In the genomic region with DNA sequence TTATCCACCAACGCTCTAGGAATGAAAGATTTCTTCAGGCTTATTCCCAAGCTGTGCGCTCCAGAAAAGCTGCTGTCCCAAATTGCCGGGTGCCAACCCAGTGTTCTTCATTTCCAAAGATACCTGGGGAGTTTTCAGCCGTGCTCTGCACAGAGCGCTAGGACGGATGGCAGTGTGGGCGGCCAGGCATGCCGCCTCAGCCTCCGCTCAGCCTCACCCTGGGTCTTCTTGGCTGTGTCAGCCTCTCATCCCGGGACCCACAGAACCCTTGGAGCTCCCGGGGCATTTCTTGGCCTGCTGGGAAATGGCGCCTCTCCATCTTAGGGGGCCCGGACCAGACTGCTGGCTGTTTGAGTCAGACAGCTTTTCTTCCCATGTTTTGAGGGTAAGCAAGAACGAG, we compare ENCODE assay signal across 12 cellular contexts.
DNase-seq lines count a peak whose midpoint lies in the region; ATAC-seq and TF ChIP-seq lines count a peak whose summit lies in the region.
"Had no signal": no experiment of that assay in that cellular context is flagged by ENCODE, and none has a peak within 500 bp of the region (broad histone marks: within the 10 kb centered on the region; RNA-seq: fewer than 3 reads in every experiment).

No MANE protein-coding gene starts in this region.

- H3K23ac ChIP-seq in trophoblast cell (ENCODE audit: low read length), result no peak overlapping the region

- H4K12ac ChIP-seq in trophoblast cell (ENCODE audit: low read depth, low read length), result no peak overlapping the region

- no peaks in the 10 kb centered on the region for H3F3A ChIP-seq in GM23338 (replicated peaks; ENCODE audit: low read depth)

- peak overlapping the region; percentile 17 for H3K27ac Mint-ChIP-seq in CD4-positive, alpha-beta T cell
- H3K27ac Mint-ChIP-seq in GM23338 (no peak overlapping the region), glutamatergic neuron (ENCODE audit: unreplicated experiment) (peak overlapping the region; percentile 100), progenitor cell of endocrine pancreas (no peak overlapping the region)

- H3K4me1 ChIP-seq in GM23338 (ENCODE audit: insufficient read depth) (no peaks in the 10 kb centered on the region), trophoblast cell (ENCODE audit: control insufficient read depth in 1 of 2, insufficient read depth in 2 of 2, low read length in 2 of 2) (peaks cover 2 to 11% of the 10 kb centered on the region in 2 experiments)
- H3K4me1 ChIP-seq: A549, BE2C, HAP-1 had no signal

- H4K20me1 ChIP-seq in GM23338 (replicated peaks; ENCODE audit: insufficient read depth), result no peaks in the 10 kb centered on the region

- no peaks in the 10 kb centered on the region for H3K9me2 ChIP-seq in GM23338 (ENCODE audit: insufficient read depth)

- H3K4me1 Mint-ChIP-seq in CD4-positive, alpha-beta T cell (ENCODE audit: low read depth), result peaks cover 67% of the 10 kb centered on the region
- H3K4me1 Mint-ChIP-seq in GM23338 (peaks cover 11% of the 10 kb centered on the region; the same call in 2 of the 3 replicates), glutamatergic neuron (ENCODE audit: low read depth, unreplicated experiment) (peaks cover 44% of the 10 kb centered on the region), progenitor cell of endocrine pancreas (ENCODE audit: low read depth) (no peaks in the 10 kb centered on the region)

- peak overlapping the region; percentile 5 for H2BK120ac ChIP-seq in trophoblast cell (ENCODE audit: insufficient read depth, low read length, poor library complexity)

- no peaks in the 10 kb centered on the region for H3K79me2 ChIP-seq in GM23338 (replicated peaks; ENCODE audit: insufficient read depth)
- H3K79me2 ChIP-seq in trophoblast cell (ENCODE audit: control insufficient read depth, insufficient read depth, low read length, poor library complexity), result no peaks in the 10 kb centered on the region

- no peak overlapping the region for H4K8ac ChIP-seq in trophoblast cell (ENCODE audit: low read depth, low read length)

- intact Hi-C loops in CD4-positive, alpha-beta T cell (cut with DNase I, micrococcal nuclease), result no loop called here

- no peaks in the 10 kb centered on the region for H3K27me3 ChIP-seq in CD4-positive, alpha-beta T cell (ENCODE audit: control insufficient read depth, insufficient read depth, low read length)
- no peaks in the 10 kb centered on the region for H3K27me3 ChIP-seq in GM23338 (ENCODE audit: insufficient read depth)
- no peaks in the 10 kb centered on the region for H3K27me3 ChIP-seq in trophoblast cell (ENCODE audit: insufficient read depth, low read length)
- H3K27me3 ChIP-seq: BE2C had no signal

- H3K36me3 Mint-ChIP-seq in CD4-positive, alpha-beta T cell (ENCODE audit: low read depth), result no peaks in the 10 kb centered on the region
- H3K36me3 Mint-ChIP-seq in GM23338 (ENCODE audit: low read depth) (no peaks in the 10 kb centered on the region), glutamatergic neuron (ENCODE audit: unreplicated experiment) (no peaks in the 10 kb centered on the region), progenitor cell of endocrine pancreas (ENCODE audit: insufficient read depth) (no peaks in the 10 kb centered on the region)

- H2BK5ac ChIP-seq in trophoblast cell (ENCODE audit: low read depth, low read length, poor library complexity), result no peak overlapping the region

- H3K9ac ChIP-seq in trophoblast cell (ENCODE audit: low read length), result no peak overlapping the region

- no peak overlapping the region for H3K4ac ChIP-seq in trophoblast cell (ENCODE audit: low read depth, low read length)

- H2AFZ ChIP-seq in GM23338 (peak overlapping the region; percentile 74; the same call in 1 of the 2 replicates), trophoblast cell (ENCODE audit: insufficient read depth, low read length, poor library complexity) (no peak overlapping the region)

- no peak for DNase-seq in CD4-positive, alpha-beta T cell
- DNase-seq in GM23338 (ENCODE audit: low spot score) (no peak), glutamatergic neuron (peak; percentile 31), trophoblast cell (no peak), progenitor cell of endocrine pancreas (ENCODE audit: low spot score, unreplicated experiment) (no peak), NCI-H510A (lab: John Stamatoyannopoulos, UW) (no peak)
- DNase-seq: BE2C, DMS79, GDM1 had no signal

- POLR2A ChIA-PET in CD4-positive, alpha-beta T cell (lab: Charles Lee), result interaction anchor here (1.4 kb wide), 1 partner anchor 12 kb away, joined by 4 read pairs; no protein-coding TSS in a partner anchor

- CTCF ChIA-PET in CD4-positive, alpha-beta T cell (lab: Charles Lee), result interaction anchor here (1.4 kb wide), 1 partner anchor 13 kb away, joined by 3 read pairs; no protein-coding TSS in a partner anchor

- TF ChIP-seq CTCF in CD4-positive, alpha-beta T cell (IDR thresholded peaks at IDR 0.05), result no peak
- no peak for TF ChIP-seq CTCF in GM23338 (conservative IDR thresholded peaks at IDR 0.05; ENCODE audit: low read depth in 2 of 2)
- TF ChIP-seq CTCF in glutamatergic neuron (IDR thresholded peaks at IDR 0.05; ENCODE audit: partially characterized antibody, unreplicated experiment), result no peak
- TF ChIP-seq CTCF in progenitor cell of endocrine pancreas (IDR thresholded peaks at IDR 0.05; ENCODE audit: unreplicated experiment), result no peak

- H3K27ac ChIP-seq in CD4-positive, alpha-beta T cell (ENCODE audit: low read depth, low read length), result no peak overlapping the region
- H3K27ac ChIP-seq in GM23338 (ENCODE audit: low read depth) (no peak overlapping the region), trophoblast cell (ENCODE audit: low read depth, low read length) (no peak overlapping the region)
- H3K27ac ChIP-seq: A549 had no signal

- WGBS in trophoblast cell (ENCODE audit: extremely low coverage, insufficient coverage, insufficient read length), result no CpG with 5 or more reads among the region's 14 CpGs

- no peak overlapping the region for H3K18ac ChIP-seq in trophoblast cell (ENCODE audit: low read length)

- H3K4me3 Mint-ChIP-seq in CD4-positive, alpha-beta T cell, result no peak overlapping the region
- no peak overlapping the region for H3K4me3 Mint-ChIP-seq in GM23338
- H3K4me3 Mint-ChIP-seq in glutamatergic neuron (ENCODE audit: unreplicated experiment), result peak overlapping the region; percentile 75
- H3K4me3 Mint-ChIP-seq in progenitor cell of endocrine pancreas (ENCODE audit: low read depth), result no peak overlapping the region

- H3K36me3 ChIP-seq in GM23338 (ENCODE audit: insufficient read depth) (no peaks in the 10 kb centered on the region), trophoblast cell (ENCODE audit: control insufficient read depth in 1 of 2, insufficient read depth in 2 of 2, low read length in 2 of 2) (no peaks in the 10 kb centered on the region)
- H3K36me3 ChIP-seq: BE2C, HAP-1 had no signal

- no peak overlapping the region for H3K4me2 ChIP-seq in GM23338
- no peak overlapping the region for H3K4me2 ChIP-seq in trophoblast cell (ENCODE audit: low read length)
- H3K4me2 ChIP-seq: A549 had no signal

- peak overlapping the region; percentile 75 for H2AK5ac ChIP-seq in trophoblast cell (ENCODE audit: low read length)

- H3K79me1 ChIP-seq in trophoblast cell (ENCODE audit: low read length), result peaks cover 5% of the 10 kb centered on the region

- no peak overlapping the region for H2BK12ac ChIP-seq in trophoblast cell (ENCODE audit: low read length)

- H4K91ac ChIP-seq in trophoblast cell (ENCODE audit: low read depth, low read length), result no peak overlapping the region

- no peak overlapping the region for H3K4me3 ChIP-seq in GM23338
- H3K4me3 ChIP-seq in trophoblast cell (ENCODE audit: low read depth, low read length), result no peak overlapping the region
- H3K4me3 ChIP-seq: A549, HAP-1 had no signal

- no peak for ATAC-seq in CD4-positive, alpha-beta T cell (ENCODE audit: poor library complexity)
- ATAC-seq in GM23338, result no peak
- ATAC-seq in activated CD4-positive, CD25-positive, alpha-beta regulatory T cell treated with anti-CD3 and anti-CD28 coated beads, Interleukin-2, amount 50 U/mL, for 24 hours, result no peak
- ATAC-seq: A549 had no signal

- H3K14ac ChIP-seq in trophoblast cell (ENCODE audit: low read length), result no peak overlapping the region

- H3K9me3 Mint-ChIP-seq in CD4-positive, alpha-beta T cell, result no peaks in the 10 kb centered on the region
- H3K9me3 Mint-ChIP-seq in GM23338, result no peaks in the 10 kb centered on the region
- H3K9me3 Mint-ChIP-seq in glutamatergic neuron (ENCODE audit: unreplicated experiment), result peaks cover 16% of the 10 kb centered on the region
- no peaks in the 10 kb centered on the region for H3K9me3 Mint-ChIP-seq in progenitor cell of endocrine pancreas (ENCODE audit: low read depth)

- no peaks in the 10 kb centered on the region for H3K27me3 Mint-ChIP-seq in CD4-positive, alpha-beta T cell
- H3K27me3 Mint-ChIP-seq in GM23338 (ENCODE audit: insufficient read depth, low read depth, poor library complexity) (no peaks in the 10 kb centered on the region), glutamatergic neuron (ENCODE audit: unreplicated experiment) (peaks cover 29% of the 10 kb centered on the region), progenitor cell of endocrine pancreas (peaks cover 6% of the 10 kb centered on the region)

- H3K9me3 ChIP-seq in CD4-positive, alpha-beta T cell (ENCODE audit: control insufficient read depth, low read length), result no peaks in the 10 kb centered on the region
- peaks cover 5% of the 10 kb centered on the region for H3K9me3 ChIP-seq in trophoblast cell (ENCODE audit: insufficient read depth, low read depth, low read length)
- H3K9me3 ChIP-seq: A549, BE2C, HAP-1 had no signal

TF ChIP-seq in GM23338, 12 proteins besides CTCF, POLR2A, EP300 and RAD21 (continues in another document):
- TF ChIP-seq POLR2AphosphoS5 (IDR thresholded peaks at IDR 0.05; ENCODE audit: low read depth) (no peak), NANOG (IDR thresholded peaks at IDR 0.05; ENCODE audit: borderline replicate concordance) (no peak), CREB1 (CRISPR knock-in tag; IDR thresholded peaks at IDR 0.05; ENCODE audit: low read depth) (no peak), ZNF114 (CRISPR knock-in tag; IDR thresholded peaks at IDR 0.05) (no peak)

Comparison
In these comparisons a context has a peak if more than half of its experiments do, and no peak if none do; other contexts are left out.
1. H3K27ac Mint-ChIP-seq: peak in CD4-positive, alpha-beta T cell (single experiment) and glutamatergic neuron (single experiment); none in GM23338 (single experiment) and progenitor cell of endocrine pancreas (single experiment).